Comparison of ENCODE assay signal across 8 cellular contexts in the genomic region with DNA sequence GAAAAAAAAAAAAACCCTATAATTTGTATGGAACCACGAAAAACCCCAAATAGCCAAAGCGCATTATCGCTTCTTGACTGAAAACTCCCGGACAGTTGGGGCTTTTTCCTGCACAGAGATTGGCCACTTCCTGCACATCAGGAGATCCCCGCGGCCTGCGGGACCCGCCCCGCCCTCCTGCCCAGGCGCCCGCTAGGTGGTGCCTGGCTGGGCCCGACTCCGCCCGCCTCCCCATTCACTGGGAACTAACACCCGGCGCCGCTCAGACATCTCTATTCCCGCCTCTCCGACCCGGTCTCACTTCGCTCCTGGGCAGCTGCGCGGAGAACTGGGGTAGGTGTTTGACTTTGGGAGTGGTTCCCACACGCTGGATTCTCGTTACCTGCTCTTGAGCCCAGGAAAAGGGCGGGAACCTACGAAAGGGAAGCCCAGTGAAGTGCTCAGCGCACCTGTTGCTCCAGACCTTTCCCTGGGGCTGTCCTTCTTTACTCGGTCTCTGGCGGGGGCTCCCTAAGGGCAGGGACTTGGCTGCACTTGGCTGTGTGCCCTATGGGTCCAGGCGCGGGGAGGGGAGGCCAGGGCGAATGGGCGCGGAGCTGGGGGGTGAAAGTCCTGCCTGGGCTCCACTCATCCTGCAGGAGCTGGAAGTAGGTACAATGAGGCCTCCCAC. TPM values are rescaled to one million over a fixed set of nuclear protein-coding genes. Genes with fewer than 3 reads are reported as not detected.
DNase-seq lines count a peak whose midpoint lies in the region; ATAC-seq and TF ChIP-seq lines count a peak whose summit lies in the region.

A gene with protein sequence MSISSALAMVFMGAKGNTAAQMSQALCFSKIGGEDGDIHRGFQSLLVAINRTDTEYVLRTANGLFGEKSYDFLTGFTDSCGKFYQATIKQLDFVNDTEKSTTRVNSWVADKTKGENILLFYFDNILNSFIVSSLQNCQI (plus strand): TSS at position 234 of the 670 bp plus-strand sequence. CDS start 4,155 bp downstream, outside the sequence.

- no peak for TF ChIP-seq POLR2A in Peyer's patch (IDR thresholded peaks at IDR 0.05)

- peak in 4 of 6 experiments; percentile 43 to 56 (median 48) for TF ChIP-seq CTCF in Peyer's patch (IDR thresholded peaks at IDR 0.05)

- no peaks in the 10 kb centered on the region for H3K27me3 ChIP-seq in Peyer's patch

- peaks cover 0 to 6% (median 2%) of the 10 kb centered on the region in 4 donors for H3K4me1 ChIP-seq in Peyer's patch

- H3K9me3 ChIP-seq in Peyer's patch = no peaks in the 10 kb centered on the region

- DNase-seq in COR-L47 (lab: John Stamatoyannopoulos, UW) = peak; percentile 93
- peak; percentile 59 to 81 (median 78) for DNase-seq in Peyer's patch
- DNase-seq in amniotic epithelial cell (ENCODE audit: low read depth) = peak; percentile 38
- no peak for DNase-seq in NCI-H526 treated with DMSO at 0.1 percent for 48 hours (lab: John Stamatoyannopoulos, UW)

- H3K4me3 ChIP-seq in Peyer's patch (peak within 1 kb of the TSS; percentile 13 to 42 (median 40)), iPS-11a (ENCODE audit: low read depth, low read length) (peak within 1 kb of the TSS; percentile 10), skin epidermis (peak within 1 kb of the TSS in 5 of 7 experiments; percentile 4 to 26 (median 14))

- H3K27ac ChIP-seq in Peyer's patch (peak within 1 kb of the TSS in 1 of 4 donors; percentile 17), skin epidermis (no peak within 1 kb of the TSS)

- H3K36me3 ChIP-seq in Peyer's patch = no peaks in the 10 kb centered on the region

- ATAC-seq in GM19395 (IDR thresholded peaks at IDR 0.05; ENCODE audit: unreplicated experiment) = peak; percentile 82
- peak; percentile 88 for ATAC-seq in HG03439 (IDR thresholded peaks at IDR 0.05; ENCODE audit: unreplicated experiment)

RNA-seq across cellular contexts. Expression of the gene that starts here (rescaled TPM):
- not detected for total RNA-seq in Peyer's patch

Comparison
In these comparisons a context has a peak if more than half of its experiments do, and no peak if none do; other contexts are left out.
1. Peak in DNase-seq and H3K4me3 ChIP-seq in Peyer's patch; RNA of the gene not detected or under 1 TPM.